Comparison of ENCODE assay signal across 1 cellular context in genomic region chr7:130486114-130486962, GRCh38.
TF ChIP-seq lines count a peak whose summit lies in the region.

No MANE protein-coding gene starts in this region.

TF ChIP-seq in HepG2, 621 proteins besides CTCF, POLR2A, EP300 and RAD21 (continued from another document and continues in another):
- TF ChIP-seq RNF219 (CRISPR knock-in tag; IDR thresholded peaks at IDR 0.05), result no peak
- peak; percentile 73 for TF ChIP-seq STAG1 (CRISPR knock-in tag; IDR thresholded peaks at IDR 0.05)
- no peak for TF ChIP-seq BCL6 (CRISPR knock-in tag; IDR thresholded peaks at IDR 0.05)
- TF ChIP-seq ZNF597 (CRISPR knock-in tag; IDR thresholded peaks at IDR 0.05), result no peak
- 0 out of 2 replicates have a peak, but pooled peaks have one; percentile 56 for TF ChIP-seq SMAD3 (CRISPR knock-in tag; IDR thresholded peaks at IDR 0.05)
- TF ChIP-seq HMGA1 (CRISPR knock-in tag; conservative IDR thresholded peaks at IDR 0.05), result no peak
- TF ChIP-seq ZBTB4 (CRISPR knock-in tag; IDR thresholded peaks at IDR 0.05; ENCODE audit: borderline replicate concordance), result 0 out of 2 replicates have a peak, but pooled peaks have one; percentile 47
- no peak; the same call in 1 of the 2 replicates for TF ChIP-seq ZNF274 (CRISPR knock-in tag; IDR thresholded peaks at IDR 0.05)
- TF ChIP-seq SKIL (CRISPR knock-in tag; IDR thresholded peaks at IDR 0.05; ENCODE audit: borderline replicate concordance), result no peak
- TF ChIP-seq ZBTB49 (CRISPR knock-in tag; IDR thresholded peaks at IDR 0.05; ENCODE audit: borderline replicate concordance), result no peak
- TF ChIP-seq KAT8 (CRISPR knock-in tag; IDR thresholded peaks at IDR 0.05), result peak; percentile 89
- 0 out of 2 replicates have a peak, but pooled peaks have one; percentile 13 for TF ChIP-seq ZNF609 (CRISPR knock-in tag; IDR thresholded peaks at IDR 0.05; ENCODE audit: borderline replicate concordance)
- TF ChIP-seq JDP2 (CRISPR knock-in tag; IDR thresholded peaks at IDR 0.05; ENCODE audit: borderline replicate concordance), result no peak
- TF ChIP-seq MAFG (CRISPR knock-in tag; IDR thresholded peaks at IDR 0.05), result no peak
- 0 out of 2 replicates have a peak, but pooled peaks have one; percentile 38 for TF ChIP-seq ZNF264 (CRISPR knock-in tag; IDR thresholded peaks at IDR 0.05)
- no peak; the same call in 1 of the 2 replicates for TF ChIP-seq KLF9 (CRISPR knock-in tag; IDR thresholded peaks at IDR 0.05; ENCODE audit: low read depth)
- TF ChIP-seq NCOA5 (CRISPR knock-in tag; IDR thresholded peaks at IDR 0.05), result no peak
- peak; percentile 86; the same call in 1 of the 2 replicates for TF ChIP-seq THAP7 (CRISPR knock-in tag; IDR thresholded peaks at IDR 0.05)
- no peak for TF ChIP-seq ZNF234 (CRISPR knock-in tag; conservative IDR thresholded peaks at IDR 0.05)
- peak; percentile 71; the same call in 1 of the 2 replicates for TF ChIP-seq NFAT5 (CRISPR knock-in tag; IDR thresholded peaks at IDR 0.05)
- TF ChIP-seq ATF1 (CRISPR knock-in tag; IDR thresholded peaks at IDR 0.05), result no peak
- TF ChIP-seq SMAD1 (CRISPR knock-in tag; IDR thresholded peaks at IDR 0.05; ENCODE audit: borderline replicate concordance, low read depth), result 0 out of 2 replicates have a peak, but pooled peaks have one; percentile 35
- 0 out of 2 replicates have a peak, but pooled peaks have one; percentile 23 for TF ChIP-seq ZIK1 (CRISPR knock-in tag; IDR thresholded peaks at IDR 0.05; ENCODE audit: borderline replicate concordance, low read depth)
- TF ChIP-seq GLI4 (CRISPR knock-in tag; IDR thresholded peaks at IDR 0.05; ENCODE audit: borderline replicate concordance), result no peak
- peak; percentile 77; the same call in 1 of the 2 replicates for TF ChIP-seq TARDBP (CRISPR knock-in tag; IDR thresholded peaks at IDR 0.05)
- TF ChIP-seq FOXP1 (IDR thresholded peaks at IDR 0.05), result no peak
- TF ChIP-seq FOXP1 (CRISPR knock-in tag; IDR thresholded peaks at IDR 0.05), result no peak
- no peak; the same call in 1 of the 2 replicates for TF ChIP-seq TSC22D2 (CRISPR knock-in tag; IDR thresholded peaks at IDR 0.05; ENCODE audit: borderline replicate concordance)
- TF ChIP-seq ZNF24 (IDR thresholded peaks at IDR 0.05), result no peak
- TF ChIP-seq TCF12 (IDR thresholded peaks at IDR 0.05), result no peak
- TF ChIP-seq TCF12 (CRISPR knock-in tag; IDR thresholded peaks at IDR 0.05), result no peak
- 0 out of 2 replicates have a peak, but pooled peaks have one; percentile 41 for TF ChIP-seq RARA (CRISPR knock-in tag; IDR thresholded peaks at IDR 0.05)
- peak; percentile 62 for TF ChIP-seq RBFOX2 (IDR thresholded peaks at IDR 0.05; ENCODE audit: low read depth, low read length)
- TF ChIP-seq ETV6 (CRISPR knock-in tag; conservative IDR thresholded peaks at IDR 0.05), result peak; percentile 75; the same call in 1 of the 2 replicates
